In genomic region chr13:67075239-67075638, GRCh38 we compare ENCODE assay signal across 13 cellular contexts.
DNase-seq lines count a peak whose midpoint lies in the region; ATAC-seq and TF ChIP-seq lines count a peak whose summit lies in the region.
"Had no signal": no experiment of that assay in that cellular context is flagged by ENCODE, and none has a peak within 500 bp of the region (broad histone marks: within the 10 kb centered on the region; RNA-seq: fewer than 3 reads in every experiment).

No MANE protein-coding gene starts in this region.

- H3K27me3 ChIP-seq in tibial nerve: no peaks in the 10 kb centered on the region

- no peaks in the 10 kb centered on the region for H3K4me1 ChIP-seq in tibial nerve

- TF ChIP-seq EP300 in tibial nerve (IDR thresholded peaks at IDR 0.05): no peak

- DNase-seq in Right ventricle myocardium superior: no peak
- DNase-seq in cardiac septum (ENCODE audit: low spot score): no peak
- DNase-seq in astrocyte of the cerebellum (ENCODE audit: low read depth): peak; percentile 5
- no peak for DNase-seq in left ventricle myocardium superior
- no peak for DNase-seq in tibial nerve (ENCODE audit: low spot score in 2 of 2)
- no peak for DNase-seq in stimulated activated CD4-positive, alpha-beta T cell treated with anti-CD3 and anti-CD28 coated beads, Interleukin-4, amount 100 ng/mL, for 24 hours
- no peak for DNase-seq in ureter (ENCODE audit: low spot score)
- no peak for DNase-seq in HT-29 (ENCODE audit: low spot score)
- DNase-seq: activated CD4-positive, CD25-positive, alpha-beta regulatory T cell treated with anti-CD3 and anti-CD28 coated beads, Interleukin-2, amount 50 U/mL, for 72 hours; activated effector memory CD4-positive, alpha-beta T cell treated with anti-CD3 and anti-CD28 coated beads, Interleukin-2, amount 50 U/mL, for 16 hours; hypothalamus; SHP77 had no signal

- in situ Hi-C loops in astrocyte of the cerebellum (cut with HindIII; ENCODE audit: low sequenced_read_pairs): no loop called here

- no peaks in the 10 kb centered on the region for H3K9me3 ChIP-seq in tibial nerve

- H3K27ac ChIP-seq in tibial nerve: no peak overlapping the region
- H3K27ac ChIP-seq: coronary artery had no signal

- intact Hi-C loops in Right ventricle myocardium superior (cut with DNase I) (loop anchor here (5.0 kb wide), 1 partner anchor 152 kb away; no protein-coding TSS in a partner anchor), cardiac septum (cut with DNase I) (loop anchor here (2.0 kb wide), 1 partner anchor 150 kb away; no protein-coding TSS in a partner anchor), left ventricle myocardium superior (cut with micrococcal nuclease) (loop anchor here (5.0 kb wide), 1 partner anchor 147 kb away; no protein-coding TSS in a partner anchor)

- no peak for TF ChIP-seq POLR2A in tibial nerve (IDR thresholded peaks at IDR 0.05)

- no peaks in the 10 kb centered on the region for H3K36me3 ChIP-seq in tibial nerve

- H3K4me3 ChIP-seq in astrocyte of the cerebellum (ENCODE audit: low read depth, low read length) (no peak overlapping the region), tibial nerve (peak overlapping the region in 1 of 4 donors; percentile 1)
- H3K4me3 ChIP-seq: coronary artery had no signal

- 14 to 15% methylated on average over 1 of the region's 1 CpG for WGBS in tibial nerve, 2 donors

- ATAC-seq in Right ventricle myocardium superior (ENCODE audit: poor library complexity): peak; percentile 87
- peak; percentile 62 for ATAC-seq in left ventricle myocardium superior

- TF ChIP-seq CTCF in astrocyte of the cerebellum (IDR thresholded peaks at IDR 0.05; ENCODE audit: low read depth, low read length, missing control alignments) (peak; percentile 23), tibial nerve (IDR thresholded peaks at IDR 0.05) (peak in 4 of 5 experiments; percentile 19 to 39 (median 26))
